Comparison of ENCODE assay signal across 25 cellular contexts in genomic region chr7:8162181-8162580, GRCh38.
"Had no signal": no experiment of that assay in that cellular context is flagged by ENCODE, and none has a peak within 500 bp of the region (broad histone marks: within the 10 kb centered on the region; RNA-seq: fewer than 3 reads in every experiment).

No MANE protein-coding gene starts in this region.

- H3K4me1 ChIP-seq: colonic mucosa, esophagus squamous epithelium, gastrocnemius medialis, left lung, lower lobe of right lung had no signal

- H3K36me3 ChIP-seq: colonic mucosa, esophagus squamous epithelium, gastrocnemius medialis, left lung, lower lobe of right lung had no signal

- ATAC-seq: effector memory CD8-positive, alpha-beta T cell; esophagus mucosa; gastrocnemius medialis; heart right ventricle; left lung; left ventricle myocardium superior; lower lobe of right lung; mucosa of descending colon had no signal

- H3K27ac ChIP-seq: colonic mucosa, epithelial cell of prostate, esophagus squamous epithelium, gastrocnemius medialis, heart right ventricle, left lung, lower lobe of right lung had no signal

- H3K4me3 ChIP-seq: colonic mucosa, esophagus squamous epithelium, gastrocnemius medialis, heart right ventricle, left lung, lower lobe of right lung, mucosa of descending colon had no signal

- DNase-seq: colonic mucosa; cortex of kidney; effector CD8-positive, alpha-beta T cell; effector memory CD8-positive, alpha-beta T cell; endodermal cell; esophagus squamous epithelium; foreskin fibroblast; foreskin melanocyte; gastrocnemius medialis; glutamatergic neuron; head of caudate nucleus; heart right ventricle; hippocampal formation; left cardiac atrium; left lung; left ventricle myocardium superior; lower lobe of right lung; mesenchymal stem cell; mucosa of descending colon; naive B cell had no signal

- H3K27me3 ChIP-seq: colonic mucosa, esophagus squamous epithelium, gastrocnemius medialis, heart right ventricle, left lung had no signal

- FAIRE-seq: endometrium, islet of Langerhans, keratinocyte had no signal

- H3K9me3 ChIP-seq: colonic mucosa, esophagus squamous epithelium, gastrocnemius medialis, heart right ventricle, left lung, lower lobe of right lung, mucosa of descending colon had no signal
